Comparison of ENCODE assay signal across 22 cellular contexts in genomic region chr17:80527016-80527645, GRCh38. TPM values are rescaled to one million over a fixed set of nuclear protein-coding genes. Genes with fewer than 3 reads are reported as not detected.
DNase-seq lines count a peak whose midpoint lies in the region; ATAC-seq and TF ChIP-seq lines count a peak whose summit lies in the region.
"Had no signal": no experiment of that assay in that cellular context is flagged by ENCODE, and none has a peak within 500 bp of the region (broad histone marks: within the 10 kb centered on the region; RNA-seq: fewer than 3 reads in every experiment).

No MANE protein-coding gene starts in this region.

- ATAC-seq in lower lobe of right lung (no peak), GM19023 (IDR thresholded peaks at IDR 0.05; ENCODE audit: unreplicated experiment) (no peak)
- ATAC-seq: left lung; naive thymus-derived CD8-positive, alpha-beta T cell had no signal

- H2AFZ ChIP-seq in osteoblast (ENCODE audit: low read length) = peak overlapping the region; percentile 84

- H3K79me2 ChIP-seq in osteoblast (ENCODE audit: insufficient read depth, low read length) = no peaks in the 10 kb centered on the region

- H3K9me3 ChIP-seq in osteoblast (ENCODE audit: low read depth, low read length) (no peaks in the 10 kb centered on the region), lower lobe of right lung (no peaks in the 10 kb centered on the region)
- H3K9me3 ChIP-seq: BE2C, colonic mucosa, HAP-1, left lung, ovary, SJCRH30, tibial artery had no signal

- H3K27me3 ChIP-seq in osteoblast (ENCODE audit: insufficient read depth, low read length) (no peaks in the 10 kb centered on the region), lower lobe of right lung (ENCODE audit: low read depth) (peaks cover 29% of the 10 kb centered on the region)
- H3K27me3 ChIP-seq: BE2C, ovary had no signal

- TF ChIP-seq CTCF in astrocyte of the spinal cord (IDR thresholded peaks at IDR 0.05; ENCODE audit: low read depth, low read length) (no peak), osteoblast (IDR thresholded peaks at IDR 0.05; ENCODE audit: extremely low read depth, low read depth, low read length) (no peak), lower lobe of right lung (IDR thresholded peaks at IDR 0.05) (no peak)

- DNase-seq in ELR (ENCODE audit: low read depth) = peak; percentile 83
- DNase-seq in LHCN-M2 (ENCODE audit: low read depth) = peak; percentile 39
- DNase-seq in astrocyte of the spinal cord (ENCODE audit: low read depth, low spot score) = peak; percentile 14
- DNase-seq in osteoblast (ENCODE audit: insufficient read length, low spot score, missing footprints) = peak; percentile 98
- DNase-seq in lower lobe of right lung = no peak
- no peak for DNase-seq in NCI-H128 (lab: John Stamatoyannopoulos, UW; ENCODE audit: unreplicated experiment)
- DNase-seq: activated CD8-positive, alpha-beta memory T cell treated with anti-CD3 and anti-CD28 coated beads, Interleukin-2, amount 50 U/mL, for 48 hours; activated naive CD8-positive, alpha-beta T cell treated with anti-CD3 and anti-CD28 coated beads for 36 hours; BE2C; Caco-2; colonic mucosa; Karpas-422; left lung; naive thymus-derived CD8-positive, alpha-beta T cell; NCI-H1092 treated with DMSO at 0.1 percent for 48 hours; NCI-H446 treated with DMSO at 0.1 percent for 48 hours; ovary; SJCRH30; stimulated activated CD4-positive, alpha-beta T cell treated with anti-CD3 and anti-CD28 coated beads, Interleukin-12 subunit alpha, Interleukin-12 subunit beta, amount 100 ng/mL, for 4 hours; tibial artery had no signal

- peaks cover 8% of the 10 kb centered on the region for H3K4me1 ChIP-seq in osteoblast (ENCODE audit: insufficient read depth, low read length)
- no peaks in the 10 kb centered on the region for H3K4me1 ChIP-seq in lower lobe of right lung
- H3K4me1 ChIP-seq: colonic mucosa, HAP-1, left lung, tibial artery had no signal

- H3K27ac ChIP-seq in osteoblast (ENCODE audit: low read depth, low read length) (no peak overlapping the region), lower lobe of right lung (no peak overlapping the region)
- H3K27ac ChIP-seq: colonic mucosa, left lung, ovary, SJCRH30, tibial artery had no signal

- intact Hi-C loops in lower lobe of right lung (cut with DNase I) = no loop called here

- no peak overlapping the region for H3K4me3 ChIP-seq in astrocyte of the spinal cord (ENCODE audit: low read depth, low read length)
- no peak overlapping the region for H3K4me3 ChIP-seq in osteoblast (ENCODE audit: insufficient read depth, low read length)
- H3K4me3 ChIP-seq in lower lobe of right lung = no peak overlapping the region
- H3K4me3 ChIP-seq: colonic mucosa, HAP-1, left lung, ovary, SJCRH30, tibial artery had no signal

- no peak overlapping the region for H3K4me2 ChIP-seq in osteoblast (ENCODE audit: insufficient read depth, low read length)

- H4K20me1 ChIP-seq in osteoblast (ENCODE audit: insufficient read depth, low read length) = no peaks in the 10 kb centered on the region

- in situ Hi-C loops in astrocyte of the spinal cord (cut with HindIII; ENCODE audit: low sequenced_read_pairs) = no loop called here

- H3K36me3 ChIP-seq in osteoblast (ENCODE audit: insufficient read depth, low read length) = no peaks in the 10 kb centered on the region
- no peaks in the 10 kb centered on the region for H3K36me3 ChIP-seq in lower lobe of right lung
- H3K36me3 ChIP-seq: BE2C, colonic mucosa, HAP-1, left lung, ovary, SJCRH30, tibial artery had no signal

RNA-seq across cellular contexts. Expression of gene RPTOR, which starts 17.5 kb away (rescaled TPM):
- 24.1 and 25.1 TPM in 2 replicates for total RNA-seq in LHCN-M2 (2014; rRNA removed)
- polyA plus RNA-seq in LHCN-M2 (2012) = 15.7 TPM
- total RNA-seq in osteoblast = 26.5 and 27.9 TPM in 2 replicates
- 34.0 TPM for total RNA-seq in lower lobe of right lung

RNA-seq across cellular contexts. Expression of gene NPTX1, which starts 50.7 kb away (rescaled TPM):
- total RNA-seq in LHCN-M2 (2014; rRNA removed) (0.45 and 0.80 TPM in 2 replicates), osteoblast (under 0.01 and 0.29 TPM in 2 replicates), lower lobe of right lung (2.1 TPM)
- 0.35 TPM for polyA plus RNA-seq in LHCN-M2 (2012)
- total RNA-seq: naive thymus-derived CD8-positive, alpha-beta T cell; SJCRH30 had no signal
- polyA plus RNA-seq: naive thymus-derived CD8-positive, alpha-beta T cell had no signal

Comparison
In these comparisons a context has a peak if more than half of its experiments do, and no peak if none do; other contexts are left out.
1. DNase-seq: peak in ELR (single experiment), LHCN-M2 (single experiment), astrocyte of the spinal cord (single experiment) and osteoblast (single experiment); none in lower lobe of right lung (single experiment) and NCI-H128 (single experiment).